Comparison of ENCODE assay signal across 8 cellular contexts in genomic region chr2:240558229-240558885, GRCh38. TPM values are rescaled to one million over a fixed set of nuclear protein-coding genes. Genes with fewer than 3 reads are reported as not detected.
DNase-seq lines count a peak whose midpoint lies in the region; ATAC-seq and TF ChIP-seq lines count a peak whose summit lies in the region.
"Had no signal": no experiment of that assay in that cellular context is flagged by ENCODE, and none has a peak within 500 bp of the region (broad histone marks: within the 10 kb centered on the region; RNA-seq: fewer than 3 reads in every experiment).

No MANE protein-coding gene starts in this region.

- peak overlapping the region; percentile 80; the same call in 1 of the 2 replicates for H3K4me2 ChIP-seq in HCT116 (ENCODE audit: low read length)

- H3K4me1 Mint-ChIP-seq in activated CD4-positive, alpha-beta memory T cell treated with anti-CD3 and anti-CD28 coated beads for 36 hours (ENCODE audit: low read depth): peaks cover 52% of the 10 kb centered on the region

- ATAC-seq in HCT116 (no peak), GM18519 (IDR thresholded peaks at IDR 0.05; ENCODE audit: low FRiP score, unreplicated experiment) (no peak), HG03108 (IDR thresholded peaks at IDR 0.05; ENCODE audit: unreplicated experiment) (no peak)

- H3K9me2 ChIP-seq in HCT116 (ENCODE audit: insufficient read depth): no peaks in the 10 kb centered on the region

- RAD21 ChIA-PET in HCT116 (lab: Charles Lee; ENCODE audit: low non-redundant PET in 1 of 2, low total read pairs in 2 of 2, uncharacterized antibody in 2 of 2, unreplicated experiment in 2 of 2): no interaction called here

- H3K4me3 ChIP-seq in HCT116 (replicated peaks in 1 of 2; ENCODE audit: low read depth in 1 of 2, low read length in 2 of 2) (no peak overlapping the region), fibroblast of pulmonary artery (replicated peaks; ENCODE audit: low read depth, low read length) (peak overlapping the region; percentile 53), skin epidermis (peak overlapping the region in 5 of 7 experiments; percentile 34 to 61 (median 49))

- H3K9me3 Mint-ChIP-seq in activated CD4-positive, alpha-beta memory T cell treated with anti-CD3 and anti-CD28 coated beads for 36 hours: no peaks in the 10 kb centered on the region

- CTCF ChIA-PET in HCT116 (lab: Charles Lee): no interaction called here
- CTCF ChIA-PET in activated CD4-positive, alpha-beta memory T cell treated with anti-CD3 and anti-CD28 coated beads for 36 hours (lab: Charles Lee): interaction anchor here (2.3 to 3.5 kb wide), 2 partner anchors 21 to 44 kb away, joined by 8 to 13 read pairs; no protein-coding TSS in a partner anchor

- no peaks in the 10 kb centered on the region for H3K9me3 ChIP-seq in HCT116 (ENCODE audit: control insufficient read depth in 1 of 2, insufficient read depth in 1 of 2, low read depth in 1 of 2, low read length in 2 of 2)

- peaks cover 0 to 7% of the 10 kb centered on the region in 2 experiments; a peak in 1 of 4 replicates for H3K36me3 ChIP-seq in HCT116 (ENCODE audit: control insufficient read depth in 1 of 2, insufficient read depth in 2 of 2, low read length in 2 of 2)

- H3K4me3 Mint-ChIP-seq in activated CD4-positive, alpha-beta memory T cell treated with anti-CD3 and anti-CD28 coated beads for 36 hours: peak overlapping the region; percentile 88

- H3K9ac ChIP-seq in HCT116 (ENCODE audit: low read length): no peak overlapping the region

- DNase-seq in HCT116 (ENCODE audit: low read depth, low spot score): no peak
- no peak for DNase-seq in activated CD4-positive, alpha-beta memory T cell treated with anti-CD3 and anti-CD28 coated beads for 36 hours
- DNase-seq in fibroblast of pulmonary artery (ENCODE audit: low read depth): no peak
- no peak for DNase-seq in Ammon's horn (ENCODE audit: low spot score)

- H3K27ac ChIP-seq in HCT116 (ENCODE audit: low read depth, low read length) (no peak overlapping the region; the same call in 1 of the 2 replicates), skin epidermis (no peak overlapping the region)
- H3K27ac ChIP-seq: VCaP had no signal

- TF ChIP-seq RAD21 in HCT116 (IDR thresholded peaks at IDR 0.05; ENCODE audit: low read depth): no peak

- TF ChIP-seq CTCF in HCT116 (IDR thresholded peaks at IDR 0.05 in 2 of 3, conservative IDR thresholded peaks at IDR 0.05 in 1 of 3; ENCODE audit: borderline replicate concordance in 1 of 3, insufficient read depth in 1 of 3, low read depth in 2 of 3, low read length in 2 of 3) (no peak), fibroblast of pulmonary artery (IDR thresholded peaks at IDR 0.05; ENCODE audit: low read length, missing control alignments) (no peak)

- no peak for TF ChIP-seq POLR2A in HCT116 (IDR thresholded peaks at IDR 0.05; ENCODE audit: borderline replicate concordance, extremely low read depth, insufficient read depth, insufficient read length)

- POLR2A ChIA-PET in HCT116 (lab: Charles Lee): no interaction called here
- POLR2A ChIA-PET in activated CD4-positive, alpha-beta memory T cell treated with anti-CD3 and anti-CD28 coated beads for 36 hours (lab: Charles Lee): interaction anchor here (0.6 to 2.5 kb wide), 5 partner anchors 8 to 93 kb away, joined by 3 to 7 read pairs (median 4); partner anchors contain the start of gene RNPEPL1

- intact Hi-C loops in HCT116 (cut with micrococcal nuclease): no loop called here
- intact Hi-C loops in activated CD4-positive, alpha-beta memory T cell treated with anti-CD3 and anti-CD28 coated beads for 36 hours (cut with micrococcal nuclease): loop anchor here (1.0 kb wide), 1 partner anchor 8 kb away; no protein-coding TSS in a partner anchor

- H3K4me1 ChIP-seq in HCT116 (ENCODE audit: control insufficient read depth in 1 of 2, insufficient read depth in 2 of 2, low read length in 2 of 2): peaks cover 17 to 31% of the 10 kb centered on the region in 2 experiments

- no peaks in the 10 kb centered on the region for H3K27me3 ChIP-seq in HCT116 (ENCODE audit: insufficient read depth, low read length)

- no peak overlapping the region for H2AFZ ChIP-seq in HCT116 (ENCODE audit: low read depth, low read length, poor library complexity, severe bottlenecking)

- no peaks in the 10 kb centered on the region for H4K20me1 ChIP-seq in HCT116 (ENCODE audit: insufficient read depth)

- BruUV-seq in HCT116 (replicated peaks; lab: Mats Ljungman, UMichigan): no TSS peak

- no peaks in the 10 kb centered on the region for H3K27me3 Mint-ChIP-seq in activated CD4-positive, alpha-beta memory T cell treated with anti-CD3 and anti-CD28 coated beads for 36 hours

- peaks cover 60% of the 10 kb centered on the region for H3K79me2 ChIP-seq in HCT116 (ENCODE audit: insufficient read depth, low read length)

- no peak overlapping the region for H3K27ac Mint-ChIP-seq in activated CD4-positive, alpha-beta memory T cell treated with anti-CD3 and anti-CD28 coated beads for 36 hours

- H3K36me3 Mint-ChIP-seq in activated CD4-positive, alpha-beta memory T cell treated with anti-CD3 and anti-CD28 coated beads for 36 hours: peaks cover 26% of the 10 kb centered on the region

TF ChIP-seq in HCT116, 20 proteins besides CTCF, POLR2A, EP300 and RAD21:
- TF ChIP-seq YY1 (IDR thresholded peaks at IDR 0.05; ENCODE audit: extremely low read depth, insufficient replicate concordance, low read depth, low read length): no peak
- no peak for TF ChIP-seq SRF (IDR thresholded peaks at IDR 0.05; ENCODE audit: low read depth)
- TF ChIP-seq ZNF274 (IDR thresholded peaks at IDR 0.05; ENCODE audit: low read depth, low read length): no peak
- TF ChIP-seq, protein P1, sequence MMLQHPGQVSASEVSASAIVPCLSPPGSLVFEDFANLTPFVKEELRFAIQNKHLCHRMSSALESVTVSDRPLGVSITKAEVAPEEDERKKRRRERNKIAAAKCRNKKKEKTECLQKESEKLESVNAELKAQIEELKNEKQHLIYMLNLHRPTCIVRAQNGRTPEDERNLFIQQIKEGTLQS (IDR thresholded peaks at IDR 0.05): no peak
- TF ChIP-seq FOSL1 (IDR thresholded peaks at IDR 0.05; ENCODE audit: low read depth): no peak
- TF ChIP-seq JUND (IDR thresholded peaks at IDR 0.05): no peak
- no peak for TF ChIP-seq REST (IDR thresholded peaks at IDR 0.05; ENCODE audit: low read depth)
- no peak for TF ChIP-seq POLR2AphosphoS5 (IDR thresholded peaks at IDR 0.05; ENCODE audit: low read depth, low read length)
- no peak for TF ChIP-seq SP1 (IDR thresholded peaks at IDR 0.05; ENCODE audit: low read depth)
- TF ChIP-seq ZFX (IDR thresholded peaks at IDR 0.05): no peak
- TF ChIP-seq ZBTB33 (IDR thresholded peaks at IDR 0.05; ENCODE audit: extremely low read depth, insufficient replicate concordance, low read length): no peak
- TF ChIP-seq CBX3 (IDR thresholded peaks at IDR 0.05; ENCODE audit: low read depth): no peak

RNA-seq across cellular contexts. Expression of gene ANKMY1, which starts 0.6 kb away (rescaled TPM):
- 28.3 TPM for total RNA-seq in HCT116 (2021; ENCODE audit: unreplicated experiment)
- polyA plus RNA-seq in HCT116 (2012): 22.6 and 23.2 TPM in 2 replicates
- total RNA-seq in activated CD4-positive, alpha-beta memory T cell treated with anti-CD3 and anti-CD28 coated beads for 36 hours: 10 to 100 TPM; 18.4 to 19.1 TPM

RNA-seq across cellular contexts. Expression of gene DUSP28, which starts 1.8 kb away (rescaled TPM):
- total RNA-seq in HCT116 (2021; ENCODE audit: unreplicated experiment): 5.6 TPM
- 5.0 and 8.8 TPM in 2 replicates for polyA plus RNA-seq in HCT116 (2012)
- total RNA-seq in activated CD4-positive, alpha-beta memory T cell treated with anti-CD3 and anti-CD28 coated beads for 36 hours: 1 to 10 TPM; 4.1 to 4.2 TPM

RNA-seq across cellular contexts. Expression of gene RNPEPL1, which starts 9.9 kb away (rescaled TPM):
- 49.7 TPM for total RNA-seq in HCT116 (2021; ENCODE audit: unreplicated experiment)
- polyA plus RNA-seq in HCT116 (2012): 56.1 and 58.0 TPM in 2 replicates
- 10 to 100 TPM; 55.2 to 56.0 TPM for total RNA-seq in activated CD4-positive, alpha-beta memory T cell treated with anti-CD3 and anti-CD28 coated beads for 36 hours

RNA-seq across cellular contexts. Expression of gene CAPN10, which starts 28.2 kb away (rescaled TPM):
- total RNA-seq in HCT116 (2021; ENCODE audit: unreplicated experiment): 40.7 TPM
- polyA plus RNA-seq in HCT116 (2012): 22.2 and 24.0 TPM in 2 replicates
- total RNA-seq in activated CD4-positive, alpha-beta memory T cell treated with anti-CD3 and anti-CD28 coated beads for 36 hours: 10 to 100 TPM; 32.6 to 33.9 TPM

Comparison
In these comparisons a context has a peak if more than half of its experiments do, and no peak if none do; other contexts are left out.
1. H3K4me3 ChIP-seq: peak in fibroblast of pulmonary artery (single experiment) and skin epidermis (5 of 7); none in HCT116 (0 of 2).